In the genomic region with DNA sequence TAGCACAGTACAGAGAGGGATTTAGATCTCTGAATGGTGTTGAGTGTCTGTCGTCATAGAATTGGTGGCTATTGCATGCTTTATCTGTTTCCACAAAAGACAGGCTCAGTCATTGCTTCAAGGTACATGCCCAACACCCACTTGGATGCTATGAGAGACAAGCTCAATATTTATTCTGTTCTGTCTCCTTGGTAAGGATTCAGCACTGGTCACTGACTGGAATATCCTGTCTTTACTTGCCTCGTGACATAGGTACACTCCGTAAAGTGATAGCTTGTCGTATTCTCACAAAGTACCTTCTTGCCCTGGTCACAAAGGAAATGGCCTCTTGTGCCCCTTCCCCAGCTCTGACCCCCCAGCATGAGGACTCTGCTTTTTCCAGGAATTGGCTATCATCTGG, we compare ENCODE assay signal across 20 cellular contexts.
DNase-seq lines count a peak whose midpoint lies in the region; FAIRE-seq and TF ChIP-seq lines count a peak whose summit lies in the region.
"Had no signal": no experiment of that assay in that cellular context is flagged by ENCODE, and none has a peak within 500 bp of the region (broad histone marks: within the 10 kb centered on the region; RNA-seq: fewer than 3 reads in every experiment).

No MANE protein-coding gene starts in this region.

- H2BK5ac ChIP-seq in H1 (ENCODE audit: low read depth, low read length), result no peak overlapping the region

- H4K91ac ChIP-seq in H1 (replicated peaks; ENCODE audit: insufficient read length, low read length), result no peak overlapping the region

- H3K79me1 ChIP-seq in H1 (ENCODE audit: low read depth, low read length), result no peaks in the 10 kb centered on the region

- no peak overlapping the region for H2BK12ac ChIP-seq in H1 (ENCODE audit: low read depth, low read length)

- TF ChIP-seq POLR2A in H1 (IDR thresholded peaks at IDR 0.05; ENCODE audit: control extremely low read depth in 1 of 2, low read depth in 2 of 2, low read length in 2 of 2), result no peak
- no peak for TF ChIP-seq POLR2A in prostate gland (IDR thresholded peaks at IDR 0.05)
- TF ChIP-seq POLR2A in esophagus squamous epithelium (IDR thresholded peaks at IDR 0.05), result no peak

- FAIRE-seq in bronchial epithelial cell (lab: Jason Lieb, UNC), result peak; percentile 82
- FAIRE-seq in H1 (lab: Jason Lieb, UNC), result no peak
- FAIRE-seq: A549, D721Med, GM12892, GM18507, H54 had no signal

- no peak overlapping the region for H2AK5ac ChIP-seq in H1 (ENCODE audit: low read depth, low read length)

- no peak overlapping the region for H3K4me2 ChIP-seq in H1 (ENCODE audit: insufficient read depth in 1 of 2, low read depth in 2 of 2, low read length in 2 of 2)
- H3K4me2 ChIP-seq: A549 had no signal

- intact Hi-C loops in prostate gland (cut with DNase I), result no loop called here
- intact Hi-C loops in esophagus squamous epithelium (cut with DNase I), result no loop called here

- H3K14ac ChIP-seq in H1 (ENCODE audit: insufficient read length), result no peak overlapping the region

- peaks cover 11 to 15% of the 10 kb centered on the region in 2 experiments; a peak in 3 of 4 replicates for H3K9me3 ChIP-seq in H1 (ENCODE audit: insufficient read depth in 2 of 2, low read depth in 1 of 2, low read length in 1 of 2)
- H3K9me3 ChIP-seq in prostate gland, result no peaks in the 10 kb centered on the region
- peaks cover 0 to 31% (median 6%) of the 10 kb centered on the region in 3 donors for H3K9me3 ChIP-seq in esophagus squamous epithelium

- H3K79me2 ChIP-seq in H1 (ENCODE audit: control insufficient read depth in 1 of 2, insufficient read depth in 2 of 2, low read length in 2 of 2), result no peaks in the 10 kb centered on the region

- H3K4me1 ChIP-seq in H1 (replicated peaks in 1 of 4; ENCODE audit: control insufficient read depth in 3 of 4, insufficient read depth in 4 of 4, low read length in 3 of 4) (peaks cover 0 to 2% (median 0%) of the 10 kb centered on the region in 4 experiments; a peak in 3 of 7 replicates), prostate gland (replicated peaks) (no peaks in the 10 kb centered on the region), esophagus squamous epithelium (no peaks in the 10 kb centered on the region)
- H3K4me1 ChIP-seq: A549 had no signal

- H3K36me3 ChIP-seq in bronchial epithelial cell (ENCODE audit: control insufficient read depth, insufficient read depth, low read length) (no peaks in the 10 kb centered on the region), H1 (ENCODE audit: control insufficient read depth in 2 of 4, insufficient read depth in 4 of 4, low read length in 3 of 4) (no peaks in the 10 kb centered on the region; a peak in 1 of 8 replicates), prostate gland (no peaks in the 10 kb centered on the region), esophagus squamous epithelium (no peaks in the 10 kb centered on the region)

- POLR2A ChIA-PET in H1 (lab: Charles Lee; ENCODE audit: partially characterized antibody), result no interaction called here

- H4K5ac ChIP-seq in H1 (ENCODE audit: insufficient read length, low read depth, low read length), result no peak overlapping the region

- TF ChIP-seq CTCF in bronchial epithelial cell (IDR thresholded peaks at IDR 0.05; ENCODE audit: insufficient read depth, low read length, severe bottlenecking), result no peak
- TF ChIP-seq CTCF in H1 (IDR thresholded peaks at IDR 0.05; ENCODE audit: control extremely low read depth in 1 of 3, insufficient read depth in 1 of 3, low read depth in 1 of 3, low read length in 3 of 3), result no peak
- TF ChIP-seq CTCF in prostate gland (IDR thresholded peaks at IDR 0.05), result no peak
- TF ChIP-seq CTCF in esophagus squamous epithelium (IDR thresholded peaks at IDR 0.05), result no peak

- no peak overlapping the region for H3K4me3 ChIP-seq in bronchial epithelial cell (ENCODE audit: low read depth, low read length)
- no peak overlapping the region for H3K4me3 ChIP-seq in H1 (ENCODE audit: extremely low read depth in 1 of 4, insufficient read depth in 2 of 4, low read depth in 3 of 4, low read length in 4 of 4)
- no peak overlapping the region for H3K4me3 ChIP-seq in prostate gland
- H3K4me3 ChIP-seq in esophagus squamous epithelium, result no peak overlapping the region
- H3K4me3 ChIP-seq: A549, GM23248 had no signal

- H3K18ac ChIP-seq in H1 (ENCODE audit: extremely low read depth, low read length), result no peak overlapping the region

- H4K8ac ChIP-seq in H1 (ENCODE audit: extremely low read depth, insufficient read depth, low read length), result no peak overlapping the region

- no peak overlapping the region for H2BK120ac ChIP-seq in H1 (replicated peaks; ENCODE audit: low read depth, low read length)

- no peak overlapping the region for H2BK20ac ChIP-seq in H1 (ENCODE audit: low read length)

- H3K23me2 ChIP-seq in H1 (ENCODE audit: low read depth, low read length), result no peaks in the 10 kb centered on the region

- H3K27ac ChIP-seq in H1 (ENCODE audit: low read depth, low read length), result no peak overlapping the region
- peak overlapping the region in 1 of 2 donors; percentile 16 for H3K27ac ChIP-seq in prostate gland
- no peak overlapping the region for H3K27ac ChIP-seq in esophagus squamous epithelium
- H3K27ac ChIP-seq: 22Rv1, A549, C4-2B, GM23248 had no signal

- CTCF ChIA-PET in H1 (lab: Charles Lee; ENCODE audit: partially characterized antibody), result interaction anchor here (0.6 to 1.7 kb wide), 5 partner anchors 12 to 76 kb away, joined by 3 to 5 read pairs (median 3); no protein-coding TSS in a partner anchor

- in situ Hi-C loops in G401 (cut with HindIII; ENCODE audit: low sequenced_read_pairs) (no loop called here), KBM-7 (cut with MboI; ENCODE audit: low pct_unique_long_range_greater_than_20kb, low sequenced_read_pairs) (no loop called here)

- no peaks in the 10 kb centered on the region for H4K20me1 ChIP-seq in H1 (replicated peaks in 1 of 2; ENCODE audit: control insufficient read depth in 1 of 2, insufficient read depth in 2 of 2, low read length in 2 of 2)

- TF ChIP-seq RAD21 in H1 (IDR thresholded peaks at IDR 0.05 in 1 of 2, conservative IDR thresholded peaks at IDR 0.05 in 1 of 2; ENCODE audit: low read depth in 2 of 2, low read length in 2 of 2), result no peak

- no peak for TF ChIP-seq EP300 in H1 (IDR thresholded peaks at IDR 0.05; ENCODE audit: borderline replicate concordance in 1 of 2, low read depth in 2 of 2, low read length in 2 of 2)

- H2AFZ ChIP-seq in H1 (ENCODE audit: low read length), result no peak overlapping the region
- H2AFZ ChIP-seq: GM23248 had no signal

- no peak overlapping the region for H3K56ac ChIP-seq in H1 (replicated peaks; ENCODE audit: insufficient read length, low read depth, low read length)

- no peaks in the 10 kb centered on the region for H3K27me3 ChIP-seq in bronchial epithelial cell (ENCODE audit: control insufficient read depth, insufficient read depth, low read length)
- no peaks in the 10 kb centered on the region for H3K27me3 ChIP-seq in H1 (replicated peaks in 1 of 4; ENCODE audit: control insufficient read depth in 3 of 4, extremely low read depth in 1 of 4, insufficient read depth in 3 of 4, low read length in 3 of 4)
- H3K27me3 ChIP-seq in prostate gland (replicated peaks; ENCODE audit: insufficient read depth), result no peaks in the 10 kb centered on the region
- H3K27me3 ChIP-seq in esophagus squamous epithelium, result no peaks in the 10 kb centered on the region

- no peak overlapping the region for H3K9ac ChIP-seq in H1 (replicated peaks in 1 of 4; ENCODE audit: extremely low read depth in 1 of 4, low read depth in 3 of 4, low read length in 3 of 4)
- H3K9ac ChIP-seq: GM23248 had no signal

- 95% methylated on average over 4 of the region's 4 CpGs; no CpG with 5 or more reads in 1 of the 2 experiments for WGBS in H1 (ENCODE audit: extremely low coverage in 1 of 2, insufficient coverage in 1 of 2, insufficient read length in 1 of 2, insufficient replicate concordance in 2 of 2, low coverage in 1 of 2, low lambda C conversion rate in 2 of 2, missing lambda C conversion rate in 1 of 2), 2 experiments
- WGBS in prostate gland, result 62% methylated on average over 4 of the region's 4 CpGs
- WGBS in esophagus squamous epithelium, 2 donors, result 77 to 96% methylated on average over 4 of the region's 4 CpGs

- H3K4ac ChIP-seq in H1 (replicated peaks; ENCODE audit: insufficient read length, low read depth, low read length), result no peak overlapping the region

- H3K23ac ChIP-seq in H1 (ENCODE audit: insufficient read length), result no peak overlapping the region

- DNase-seq in G401 (ENCODE audit: low spot score) (peak; percentile 59), bronchial epithelial cell (ENCODE audit: low read depth) (peak; percentile 42), H1 (ENCODE audit: low read depth in 1 of 2, low spot score in 2 of 2) (no peak), prostate gland (ENCODE audit: low spot score) (peak; percentile 60), esophagus squamous epithelium (lab: John Stamatoyannopoulos, UW) (no peak), NCI-H1436 (lab: John Stamatoyannopoulos, UW) (no peak), KBM-7 (no peak)
- DNase-seq: AML-193; Caco-2; CD4-positive, alpha-beta T cell; GDM1; GM23248; HCEC 1CT had no signal

- peak overlapping the region; percentile 25; the same call in 1 of the 2 replicates for H2BK15ac ChIP-seq in H1 (ENCODE audit: low read length)

TF ChIP-seq in H1, 55 proteins besides CTCF, POLR2A, EP300 and RAD21:
- TF ChIP-seq NANOG (IDR thresholded peaks at IDR 0.05; ENCODE audit: insufficient read depth, low read depth, low read length, poor library complexity, severe bottlenecking) (no peak), BACH1 (IDR thresholded peaks at IDR 0.05; ENCODE audit: low read length) (no peak), POLR2AphosphoS5 (IDR thresholded peaks at IDR 0.05; ENCODE audit: low read depth, low read length) (no peak), CHD1 (IDR thresholded peaks at IDR 0.05; ENCODE audit: low read depth, low read length) (no peak), JUN (IDR thresholded peaks at IDR 0.05; ENCODE audit: low read depth, low read length) (no peak), SUZ12 (IDR thresholded peaks at IDR 0.05; ENCODE audit: low read length) (no peak), SRF (IDR thresholded peaks at IDR 0.05; ENCODE audit: low read depth, low read length) (no peak)

Comparison
In these comparisons a context has a peak if more than half of its experiments do, and no peak if none do; other contexts are left out.
1. DNase-seq: peak in G401 (single experiment), bronchial epithelial cell (single experiment) and prostate gland (single experiment); none in H1 (0 of 2), esophagus squamous epithelium (single experiment), NCI-H1436 (single experiment) and KBM-7 (single experiment).